28 cellular contexts compared by ENCODE assay signal in the genomic region with DNA sequence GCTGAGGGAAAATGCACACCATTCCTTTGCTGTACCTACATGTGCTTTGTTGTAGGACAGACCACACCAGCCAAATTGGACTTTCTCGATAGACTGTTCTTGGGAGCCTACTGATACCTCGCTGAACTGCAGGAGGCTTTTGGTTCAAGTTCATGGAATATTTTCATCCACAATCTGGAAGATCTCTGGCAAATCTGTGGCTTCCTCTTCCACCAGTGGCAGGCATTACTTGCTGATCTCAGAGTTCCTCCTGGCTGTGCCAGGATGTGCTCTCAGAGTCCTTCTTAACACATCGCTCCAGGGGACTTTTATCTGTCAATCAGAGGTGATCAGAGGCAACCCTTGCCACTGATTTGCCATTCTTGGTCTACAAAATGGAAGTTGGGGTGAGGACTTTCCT.
"Had no signal": no experiment of that assay in that cellular context is flagged by ENCODE, and none has a peak within 500 bp of the region (broad histone marks: within the 10 kb centered on the region; RNA-seq: fewer than 3 reads in every experiment).

No MANE protein-coding gene starts in this region.

- ATAC-seq: activated CD8-positive, alpha-beta T cell treated with anti-CD3 and anti-CD28 coated beads, Interleukin-2, amount 10 ng/mL, durations not matched to agents 7 days and 5 days; body of pancreas; gastroesophageal sphincter; left colon; naive thymus-derived CD4-positive, alpha-beta T cell; sciatic nerve had no signal

- H3K79me2 ChIP-seq: hepatocyte had no signal

- H3K36me3 ChIP-seq: adrenal gland, gastroesophageal sphincter, ovary, thoracic aorta had no signal

- H3K4me3 ChIP-seq: adrenal gland, body of pancreas, gastroesophageal sphincter, hepatocyte, ovary, skin epidermis, thoracic aorta had no signal

- DNase-seq: activated B cell treated with CpG ODN at 0.5 μM for 24 hours; activated CD4-positive, alpha-beta T cell treated with anti-CD3 and anti-CD28 coated beads, Interleukin-2, amount 50 U/mL, for 1 hour; activated CD8-positive, alpha-beta T cell treated with anti-CD3 and anti-CD28 coated beads, Interleukin-2, amount 10 ng/mL, durations not matched to agents 7 days and 5 days; activated effector memory CD4-positive, alpha-beta T cell treated with anti-CD3 and anti-CD28 coated beads, Interleukin-2, amount 50 U/mL, for 16 hours; activated naive CD4-positive, alpha-beta T cell treated with anti-CD3 and anti-CD28 coated beads for 36 hours; activated naive CD8-positive, alpha-beta T cell treated with anti-CD3 and anti-CD28 coated beads for 36 hours; aorta; body of pancreas; cerebellar nuclear complex; cortex of kidney; kidney; left colon; mammary epithelial cell; midbrain; naive thymus-derived CD4-positive, alpha-beta T cell; ovary; retina; stimulated activated CD4-positive, alpha-beta T cell treated with anti-CD3 and anti-CD28 coated beads, Interleukin-12 subunit alpha, Interleukin-12 subunit beta, amount 100 ng/mL, for 4 hours; stimulated activated CD4-positive, alpha-beta T cell treated with anti-CD3 and anti-CD28 coated beads, Interleukin-4, amount 100 ng/mL, for 1 hour; trophoblast cell had no signal

- FAIRE-seq: endothelial cell of umbilical vein, kidney, urothelium cell line had no signal

- H3K4me1 ChIP-seq: adrenal gland, gastroesophageal sphincter had no signal

- H2AFZ ChIP-seq: hepatocyte had no signal

- H3K27me3 ChIP-seq: adrenal gland, body of pancreas, hepatocyte, ovary had no signal

- H3K9me3 ChIP-seq: adrenal gland, body of pancreas, gastroesophageal sphincter, ovary, thoracic aorta had no signal

- H3K27ac ChIP-seq: adrenal gland, body of pancreas, gastroesophageal sphincter, hepatocyte, ovary, skin epidermis, thoracic aorta had no signal

- H3K4me2 ChIP-seq: hepatocyte had no signal
